ENCODE assay signal across 3 cellular contexts in genomic region chr11:60786811-60787567, GRCh38.
TF ChIP-seq lines count a peak whose summit lies in the region.

No MANE protein-coding gene starts in this region.

TF ChIP-seq in liver, 16 proteins besides CTCF, POLR2A, EP300 and RAD21:
- TF ChIP-seq, protein P1, sequence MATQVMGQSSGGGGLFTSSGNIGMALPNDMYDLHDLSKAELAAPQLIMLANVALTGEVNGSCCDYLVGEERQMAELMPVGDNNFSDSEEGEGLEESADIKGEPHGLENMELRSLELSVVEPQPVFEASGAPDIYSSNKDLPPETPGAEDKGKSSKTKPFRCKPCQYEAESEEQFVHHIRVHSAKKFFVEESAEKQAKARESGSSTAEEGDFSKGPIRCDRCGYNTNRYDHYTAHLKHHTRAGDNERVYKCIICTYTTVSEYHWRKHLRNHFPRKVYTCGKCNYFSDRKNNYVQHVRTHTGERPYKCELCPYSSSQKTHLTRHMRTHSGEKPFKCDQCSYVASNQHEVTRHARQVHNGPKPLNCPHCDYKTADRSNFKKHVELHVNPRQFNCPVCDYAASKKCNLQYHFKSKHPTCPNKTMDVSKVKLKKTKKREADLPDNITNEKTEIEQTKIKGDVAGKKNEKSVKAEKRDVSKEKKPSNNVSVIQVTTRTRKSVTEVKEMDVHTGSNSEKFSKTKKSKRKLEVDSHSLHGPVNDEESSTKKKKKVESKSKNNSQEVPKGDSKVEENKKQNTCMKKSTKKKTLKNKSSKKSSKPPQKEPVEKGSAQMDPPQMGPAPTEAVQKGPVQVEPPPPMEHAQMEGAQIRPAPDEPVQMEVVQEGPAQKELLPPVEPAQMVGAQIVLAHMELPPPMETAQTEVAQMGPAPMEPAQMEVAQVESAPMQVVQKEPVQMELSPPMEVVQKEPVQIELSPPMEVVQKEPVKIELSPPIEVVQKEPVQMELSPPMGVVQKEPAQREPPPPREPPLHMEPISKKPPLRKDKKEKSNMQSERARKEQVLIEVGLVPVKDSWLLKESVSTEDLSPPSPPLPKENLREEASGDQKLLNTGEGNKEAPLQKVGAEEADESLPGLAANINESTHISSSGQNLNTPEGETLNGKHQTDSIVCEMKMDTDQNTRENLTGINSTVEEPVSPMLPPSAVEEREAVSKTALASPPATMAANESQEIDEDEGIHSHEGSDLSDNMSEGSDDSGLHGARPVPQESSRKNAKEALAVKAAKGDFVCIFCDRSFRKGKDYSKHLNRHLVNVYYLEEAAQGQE (IDR thresholded peaks at IDR 0.05) = no peak
- TF ChIP-seq FOXA2 (IDR thresholded peaks at IDR 0.05) = no peak
- TF ChIP-seq NR2F2 (IDR thresholded peaks at IDR 0.05) = peak; percentile 51

TF ChIP-seq in HepG2, 621 proteins besides CTCF, POLR2A, EP300 and RAD21:
- no peak for TF ChIP-seq PRDM10 (CRISPR knock-in tag; IDR thresholded peaks at IDR 0.05; ENCODE audit: low read depth)
- no peak for TF ChIP-seq TP53 (CRISPR knock-in tag; conservative IDR thresholded peaks at IDR 0.05)
- no peak for TF ChIP-seq MAZ (IDR thresholded peaks at IDR 0.05; ENCODE audit: borderline replicate concordance, low read depth, low read length)
- TF ChIP-seq MAZ (CRISPR knock-in tag; IDR thresholded peaks at IDR 0.05; ENCODE audit: low read depth) = no peak
- TF ChIP-seq THAP7 (CRISPR knock-in tag; IDR thresholded peaks at IDR 0.05) = no peak
- no peak for TF ChIP-seq SUZ12 (IDR thresholded peaks at IDR 0.05; ENCODE audit: low read depth, low read length)
- no peak for TF ChIP-seq RFX3 (CRISPR knock-in tag; IDR thresholded peaks at IDR 0.05)
- TF ChIP-seq ZFP62 (CRISPR knock-in tag; IDR thresholded peaks at IDR 0.05) = no peak

TF ChIP-seq in H1, 55 proteins besides CTCF, POLR2A, EP300 and RAD21:
- TF ChIP-seq KDM1A (IDR thresholded peaks at IDR 0.05; ENCODE audit: borderline replicate concordance, low read length) (no peak), GABPA (IDR thresholded peaks at IDR 0.05; ENCODE audit: borderline replicate concordance, insufficient read depth, low read length) (no peak)
